In the genomic region with DNA sequence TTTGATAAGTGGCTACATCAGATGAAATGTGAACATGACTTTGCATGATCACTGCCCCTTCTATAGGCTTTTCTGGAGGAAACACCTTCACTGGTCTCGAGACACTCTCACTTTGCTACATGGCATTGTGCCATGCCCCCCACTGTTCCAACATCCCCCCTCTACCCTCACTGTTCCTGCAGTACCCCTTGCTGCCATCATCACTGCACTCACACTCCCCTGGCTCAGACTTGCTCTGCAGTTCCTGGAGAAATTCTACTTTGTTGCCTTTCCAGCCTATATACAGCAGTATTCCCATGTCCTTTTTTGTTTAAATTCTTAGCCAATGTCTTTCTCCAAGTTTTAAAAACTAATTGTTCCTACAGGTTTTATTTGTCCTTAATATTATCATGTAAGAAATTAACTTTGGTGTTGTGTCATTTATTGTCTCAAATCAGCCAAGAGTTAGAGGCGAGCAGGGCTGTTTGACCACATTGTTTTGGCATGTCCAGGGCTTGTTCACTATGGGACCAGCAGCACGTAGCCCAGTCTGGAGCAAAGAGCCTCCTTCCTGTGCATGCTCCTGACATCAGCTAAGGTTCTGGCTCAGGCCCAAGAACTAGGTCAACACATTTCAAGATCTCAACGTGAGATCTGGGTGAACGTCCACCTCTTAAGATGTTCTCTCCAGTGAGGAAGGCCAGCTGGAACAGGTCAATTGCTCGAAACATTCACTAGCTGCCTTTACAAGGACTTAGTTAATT, we compare ENCODE assay signal across 15 cellular contexts.
DNase-seq lines count a peak whose midpoint lies in the region; ATAC-seq and TF ChIP-seq lines count a peak whose summit lies in the region.
"Had no signal": no experiment of that assay in that cellular context is flagged by ENCODE, and none has a peak within 500 bp of the region (broad histone marks: within the 10 kb centered on the region; RNA-seq: fewer than 3 reads in every experiment).

No MANE protein-coding gene starts in this region.

- DNase-seq in Ammon's horn (ENCODE audit: low spot score): peak; percentile 71
- DNase-seq in fibroblast of villous mesenchyme (ENCODE audit: low read depth): peak; percentile 70
- DNase-seq in NCI-H1694 (lab: John Stamatoyannopoulos, UW): no peak
- DNase-seq in activated CD4-positive, alpha-beta T cell treated with anti-CD3 and anti-CD28 coated beads for 36 hours: no peak
- no peak for DNase-seq in DMS79 treated with DMSO at 0.1 percent for 48 hours (lab: John Stamatoyannopoulos, UW)
- DNase-seq: DMS79; effector CD8-positive, alpha-beta T cell; NCI-H1417 treated with DMSO at 0.1 percent for 48 hours; stimulated activated CD4-positive, alpha-beta T cell treated with anti-CD3 and anti-CD28 coated beads, Interleukin-2, amount 100 ng/mL, for 24 hours had no signal

- no peaks in the 10 kb centered on the region for H3K36me3 ChIP-seq in neuron (ENCODE audit: insufficient read depth, low read length)

- H3K27ac ChIP-seq in VCaP: peak overlapping the region; percentile 72

- no peaks in the 10 kb centered on the region for H3K9me3 ChIP-seq in neuron (ENCODE audit: low read length)

- H3K4me3 Mint-ChIP-seq in activated CD4-positive, alpha-beta T cell treated with anti-CD3 and anti-CD28 coated beads for 36 hours: no peak overlapping the region
- H3K4me3 Mint-ChIP-seq: natural killer cell treated with Interleukin-12 subunit alpha and Interleukin-12 subunit beta and Interleukin-15 and Interleukin-18, amount 100 ng/mL, for 72 hours; T-helper 2 cell treated with Interferon-gamma antibody and Interleukin-4, amounts not matched to agents 5 μg/mL and 100 μg/mL, for 36 hours had no signal

- peaks cover 15% of the 10 kb centered on the region for H3K4me1 ChIP-seq in neuron (ENCODE audit: insufficient read depth, low read length)

- ATAC-seq in HG03095 (IDR thresholded peaks at IDR 0.05; ENCODE audit: unreplicated experiment): no peak
- ATAC-seq in activated CD4-positive, alpha-beta T cell treated with anti-CD3 and anti-CD28 coated beads for 36 hours: no peak
- ATAC-seq: activated naive CD4-positive, alpha-beta T cell treated with anti-CD3 and anti-CD28 coated beads, Interleukin-2, amount 50 U/mL, for 72 hours; natural killer cell treated with Interleukin-12 subunit alpha and Interleukin-12 subunit beta and Interleukin-15 and Interleukin-18, amount 100 ng/mL, for 72 hours had no signal

- peaks cover 4% of the 10 kb centered on the region for H3K4me1 Mint-ChIP-seq in activated CD4-positive, alpha-beta T cell treated with anti-CD3 and anti-CD28 coated beads for 36 hours

- H3K27me3 ChIP-seq in neuron (ENCODE audit: insufficient read depth, low read length): no peaks in the 10 kb centered on the region

- H2AFZ ChIP-seq in neuron (ENCODE audit: low read depth, low read length): peak overlapping the region; percentile 34

- intact Hi-C loops in activated CD4-positive, alpha-beta T cell treated with anti-CD3 and anti-CD28 coated beads for 36 hours (cut with DNase I, micrococcal nuclease): no loop called here

- POLR2A ChIA-PET in activated CD4-positive, alpha-beta T cell treated with anti-CD3 and anti-CD28 coated beads for 36 hours (lab: Charles Lee): no interaction called here

- H3K27me3 Mint-ChIP-seq in activated CD4-positive, alpha-beta T cell treated with anti-CD3 and anti-CD28 coated beads for 36 hours: no peaks in the 10 kb centered on the region
- H3K27me3 Mint-ChIP-seq: natural killer cell treated with Interleukin-12 subunit alpha and Interleukin-12 subunit beta and Interleukin-15 and Interleukin-18, amount 100 ng/mL, for 72 hours had no signal

- CTCF ChIA-PET in activated CD4-positive, alpha-beta T cell treated with anti-CD3 and anti-CD28 coated beads for 36 hours (lab: Charles Lee): interaction anchor here (0.7 kb wide), 1 partner anchor 205 kb away, joined by 3 read pairs; no protein-coding TSS in a partner anchor

- TF ChIP-seq CTCF in VCaP (conservative IDR thresholded peaks at IDR 0.05): 0 out of 2 replicates have a peak, but pooled peaks have one; percentile 14
- no peak for TF ChIP-seq CTCF in fibroblast of villous mesenchyme (IDR thresholded peaks at IDR 0.05; ENCODE audit: insufficient read depth, low read depth, low read length)

- H3K27ac Mint-ChIP-seq in activated CD4-positive, alpha-beta T cell treated with anti-CD3 and anti-CD28 coated beads for 36 hours: no peak overlapping the region
- H3K27ac Mint-ChIP-seq: activated naive CD4-positive, alpha-beta T cell treated with anti-CD3 and anti-CD28 coated beads, Interleukin-2, amount 50 U/mL, for 72 hours; T-helper 2 cell treated with Interferon-gamma antibody and Interleukin-4, amounts not matched to agents 5 μg/mL and 100 μg/mL, for 36 hours had no signal

- no peak overlapping the region for H3K4me3 ChIP-seq in fibroblast of villous mesenchyme (ENCODE audit: low read depth, low read length)
- H3K4me3 ChIP-seq in neuron (ENCODE audit: low read length): no peak overlapping the region

- H3K36me3 Mint-ChIP-seq in activated CD4-positive, alpha-beta T cell treated with anti-CD3 and anti-CD28 coated beads for 36 hours (ENCODE audit: low read depth): no peaks in the 10 kb centered on the region
- H3K36me3 Mint-ChIP-seq: natural killer cell treated with Interleukin-12 subunit alpha and Interleukin-12 subunit beta and Interleukin-15 and Interleukin-18, amount 100 ng/mL, for 72 hours had no signal

- H3K9me3 Mint-ChIP-seq in activated CD4-positive, alpha-beta T cell treated with anti-CD3 and anti-CD28 coated beads for 36 hours (ENCODE audit: low read depth): peaks cover 3% of the 10 kb centered on the region
- H3K9me3 Mint-ChIP-seq: activated naive CD4-positive, alpha-beta T cell treated with anti-CD3 and anti-CD28 coated beads, Interleukin-2, amount 50 U/mL, for 72 hours; natural killer cell treated with Interleukin-12 subunit alpha and Interleukin-12 subunit beta and Interleukin-15 and Interleukin-18, amount 100 ng/mL, for 72 hours; T-helper 2 cell treated with Interferon-gamma antibody and Interleukin-4, amounts not matched to agents 5 μg/mL and 100 μg/mL, for 36 hours had no signal

Comparison
In these comparisons a context has a peak if more than half of its experiments do, and no peak if none do; other contexts are left out.
1. DNase-seq: peak in Ammon's horn (single experiment) and fibroblast of villous mesenchyme (single experiment); none in NCI-H1694 (single experiment), activated CD4-positive, alpha-beta T cell treated with anti-CD3 and anti-CD28 coated beads for 36 hours (single experiment) and DMS79 treated with DMSO at 0.1 percent for 48 hours (single experiment).